ENCODE assay signal across 10 cellular contexts in the genomic region with DNA sequence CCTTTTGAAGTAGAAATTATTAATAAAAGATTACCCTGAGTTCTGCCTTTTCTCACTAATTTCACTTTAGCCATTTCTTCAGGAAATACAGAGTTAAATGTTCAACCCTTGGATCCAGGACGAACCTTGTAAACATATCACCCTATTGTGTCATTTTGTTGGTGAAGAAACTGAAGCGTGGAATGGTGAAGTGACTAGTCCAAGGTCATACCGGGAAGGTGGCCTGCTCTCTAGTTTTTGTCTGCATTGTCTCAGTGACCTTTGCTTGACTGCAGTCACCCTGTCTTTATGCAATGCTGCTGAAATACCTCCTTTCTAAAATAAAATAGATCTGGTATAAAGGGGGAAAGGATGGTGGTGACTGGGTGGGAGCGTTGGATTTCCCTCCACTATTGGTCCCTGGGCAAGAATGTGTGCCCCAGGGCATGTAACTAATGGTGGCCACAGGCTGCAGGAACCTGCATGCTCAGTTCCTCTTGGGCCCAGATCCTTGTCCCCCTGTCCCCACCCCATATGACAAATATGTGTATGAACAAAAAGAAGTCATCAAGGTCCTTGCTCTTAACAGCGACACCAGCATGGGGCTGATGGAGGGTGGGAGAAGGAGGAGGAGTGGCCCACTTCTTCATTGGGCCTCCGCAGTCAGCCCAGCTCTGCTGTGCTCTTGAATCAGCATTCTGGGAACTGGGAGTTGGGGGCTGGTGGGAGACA. TPM values are rescaled to one million over a fixed set of nuclear protein-coding genes. Genes with fewer than 3 reads are reported as not detected.
DNase-seq lines count a peak whose midpoint lies in the region; ATAC-seq, FAIRE-seq and TF ChIP-seq lines count a peak whose summit lies in the region.
"Had no signal": no experiment of that assay in that cellular context is flagged by ENCODE, and none has a peak within 500 bp of the region (broad histone marks: within the 10 kb centered on the region; RNA-seq: fewer than 3 reads in every experiment).

No MANE protein-coding gene starts in this region.

- H2BK120ac ChIP-seq in H1 (replicated peaks; ENCODE audit: low read depth, low read length): no peak overlapping the region
- H2BK120ac ChIP-seq in neuronal stem cell (ENCODE audit: low read depth, low read length): no peak overlapping the region

- H2BK5ac ChIP-seq in H1 (ENCODE audit: low read depth, low read length) (no peak overlapping the region), neuronal stem cell (ENCODE audit: low read length) (no peak overlapping the region)

- H4K8ac ChIP-seq in H1 (ENCODE audit: extremely low read depth, insufficient read depth, low read length): no peak overlapping the region
- H4K8ac ChIP-seq in neuronal stem cell (ENCODE audit: low read depth, low read length): no peak overlapping the region

- H3K23ac ChIP-seq in H1 (ENCODE audit: insufficient read length) (no peak overlapping the region), neuronal stem cell (ENCODE audit: low read depth, low read length, poor library complexity) (no peak overlapping the region)

- no peaks in the 10 kb centered on the region for H3K4me1 Mint-ChIP-seq in HFFc6 (ENCODE audit: low read depth)

- peaks cover 5% of the 10 kb centered on the region for H3K79me1 ChIP-seq in H1 (ENCODE audit: low read depth, low read length)
- no peaks in the 10 kb centered on the region for H3K79me1 ChIP-seq in neuronal stem cell (ENCODE audit: low read depth, low read length)

- no peaks in the 10 kb centered on the region for H3K9me3 Mint-ChIP-seq in HFFc6

- peak overlapping the region; percentile 86 for H3K27ac ChIP-seq in OCI-LY3 (ENCODE audit: low read length)
- H3K27ac ChIP-seq in H1 (ENCODE audit: low read depth, low read length): no peak overlapping the region
- H3K27ac ChIP-seq in neuronal stem cell (replicated peaks; ENCODE audit: low read length): no peak overlapping the region
- H3K27ac ChIP-seq: ascending aorta had no signal

- WGBS in H1 (ENCODE audit: extremely low coverage in 1 of 2, insufficient coverage in 1 of 2, insufficient read length in 1 of 2, insufficient replicate concordance in 2 of 2, low coverage in 1 of 2, low lambda C conversion rate in 2 of 2, missing lambda C conversion rate in 1 of 2), 2 experiments: 88% methylated on average over 6 of the region's 6 CpGs; no CpG with 5 or more reads in 1 of the 2 experiments
- WGBS in neuronal stem cell (ENCODE audit: extremely low coverage in 2 of 2, insufficient read length in 2 of 2, insufficient replicate concordance in 1 of 2), 2 donors: no CpG with 5 or more reads among the region's 6 CpGs

- H3K27ac Mint-ChIP-seq in HFFc6: no peak overlapping the region

- DNase-seq in GM06990 (ENCODE audit: extremely low read depth, insufficient read length) (no peak), H1 (ENCODE audit: low read depth in 1 of 2, low spot score in 2 of 2) (no peak), neuronal stem cell (ENCODE audit: low spot score) (no peak), foreskin fibroblast (no peak), HFFc6 (no peak)
- DNase-seq: mucosa of descending colon had no signal

- no peak overlapping the region for H2BK15ac ChIP-seq in H1 (ENCODE audit: low read length)
- no peak overlapping the region for H2BK15ac ChIP-seq in neuronal stem cell (ENCODE audit: low read length)

- H4K20me1 ChIP-seq in OCI-LY3 (ENCODE audit: insufficient read depth, low read length) (peaks cover 34% of the 10 kb centered on the region), H1 (replicated peaks in 1 of 2; ENCODE audit: control insufficient read depth in 1 of 2, insufficient read depth in 2 of 2, low read length in 2 of 2) (peaks cover 0 to 2% of the 10 kb centered on the region in 2 experiments)

- TF ChIP-seq POLR2A in H1 (IDR thresholded peaks at IDR 0.05; ENCODE audit: control extremely low read depth in 1 of 2, low read depth in 2 of 2, low read length in 2 of 2): no peak

- H2BK12ac ChIP-seq in H1 (ENCODE audit: low read depth, low read length) (no peak overlapping the region), neuronal stem cell (ENCODE audit: low read length) (no peak overlapping the region)

- no peak overlapping the region for H4K5ac ChIP-seq in H1 (ENCODE audit: insufficient read length, low read depth, low read length)

- H3K4me2 ChIP-seq in OCI-LY3 (ENCODE audit: low read length): peak overlapping the region; percentile 91
- peak overlapping the region; percentile 86 for H3K4me2 ChIP-seq in H1 (ENCODE audit: insufficient read depth in 1 of 2, low read depth in 2 of 2, low read length in 2 of 2)
- H3K4me2 ChIP-seq in neuronal stem cell (ENCODE audit: insufficient read depth, low read length, poor library complexity, severe bottlenecking): peak overlapping the region; percentile 2

- no peak overlapping the region for H3K18ac ChIP-seq in H1 (ENCODE audit: extremely low read depth, low read length)
- no peak overlapping the region for H3K18ac ChIP-seq in neuronal stem cell (ENCODE audit: low read length)

- CTCF ChIA-PET in H1 (lab: Charles Lee; ENCODE audit: partially characterized antibody): interaction anchor here (0.5 to 0.9 kb wide), 4 partner anchors 13 to 72 kb away, joined by 3 to 4 read pairs (median 4); no protein-coding TSS in a partner anchor

- H3K36me3 Mint-ChIP-seq in HFFc6 (ENCODE audit: low read depth): no peaks in the 10 kb centered on the region

- H3K4me3 ChIP-seq in GM06990 (replicated peaks; ENCODE audit: low read depth, low read length): peak overlapping the region; percentile 91
- peak overlapping the region; percentile 85 for H3K4me3 ChIP-seq in OCI-LY3 (ENCODE audit: low read length)
- H3K4me3 ChIP-seq in H1 (ENCODE audit: extremely low read depth in 1 of 4, insufficient read depth in 2 of 4, low read depth in 3 of 4, low read length in 4 of 4): peak overlapping the region in 3 of 4 experiments; percentile 83 to 97 (median 96); a peak in 4 of 8 replicates
- H3K4me3 ChIP-seq in neuronal stem cell (ENCODE audit: low read length in 2 of 2): peak overlapping the region in 1 of 2 donors; percentile 92
- H3K4me3 ChIP-seq in foreskin fibroblast (ENCODE audit: low read depth in 1 of 2, low read length in 2 of 2): no peak overlapping the region
- H3K4me3 ChIP-seq: mucosa of descending colon had no signal

- H3K14ac ChIP-seq in H1 (ENCODE audit: insufficient read length): no peak overlapping the region
- H3K14ac ChIP-seq in neuronal stem cell (ENCODE audit: low read length): no peak overlapping the region

- no peaks in the 10 kb centered on the region for H3K27me3 ChIP-seq in GM06990 (replicated peaks; ENCODE audit: control insufficient read depth, insufficient read depth, low read length)
- H3K27me3 ChIP-seq in OCI-LY3 (ENCODE audit: low read depth, low read length): no peaks in the 10 kb centered on the region
- H3K27me3 ChIP-seq in H1 (replicated peaks in 1 of 4; ENCODE audit: control insufficient read depth in 3 of 4, extremely low read depth in 1 of 4, insufficient read depth in 3 of 4, low read length in 3 of 4): peaks cover 0 to 3% (median 1%) of the 10 kb centered on the region in 4 experiments; a peak in 4 of 7 replicates
- no peaks in the 10 kb centered on the region for H3K27me3 ChIP-seq in neuronal stem cell (ENCODE audit: control insufficient read depth in 3 of 3, insufficient read depth in 3 of 3, low read depth in 1 of 3, low read length in 3 of 3)
- H3K27me3 ChIP-seq: ascending aorta had no signal

- H3K27me3 Mint-ChIP-seq in HFFc6 (ENCODE audit: insufficient read depth): peaks cover 37% of the 10 kb centered on the region

- H3K4ac ChIP-seq in H1 (replicated peaks; ENCODE audit: insufficient read length, low read depth, low read length): no peak overlapping the region
- H3K4ac ChIP-seq in neuronal stem cell (ENCODE audit: low read length): no peak overlapping the region

- no peak for TF ChIP-seq EP300 in H1 (IDR thresholded peaks at IDR 0.05; ENCODE audit: borderline replicate concordance in 1 of 2, low read depth in 2 of 2, low read length in 2 of 2)

- ATAC-seq in GM18517 (IDR thresholded peaks at IDR 0.05; ENCODE audit: unreplicated experiment): no peak
- no peak for ATAC-seq in HG03460 (IDR thresholded peaks at IDR 0.05; ENCODE audit: unreplicated experiment)
- ATAC-seq: mucosa of descending colon had no signal

- no peak overlapping the region for H2BK20ac ChIP-seq in H1 (ENCODE audit: low read length)

- H2AFZ ChIP-seq in OCI-LY3 (ENCODE audit: low read depth, low read length) (no peak overlapping the region), H1 (ENCODE audit: low read length) (no peak overlapping the region), neuronal stem cell (ENCODE audit: low read length) (no peak overlapping the region)

- no peak for FAIRE-seq in H1 (lab: Jason Lieb, UNC)

- H3K4me1 ChIP-seq in OCI-LY3 (ENCODE audit: low read length) (peaks cover 83% of the 10 kb centered on the region), H1 (replicated peaks in 1 of 4; ENCODE audit: control insufficient read depth in 3 of 4, insufficient read depth in 4 of 4, low read length in 3 of 4) (peaks cover 14 to 30% (median 17%) of the 10 kb centered on the region in 4 experiments), neuronal stem cell (ENCODE audit: control insufficient read depth in 2 of 2, insufficient read depth in 1 of 2, low read depth in 1 of 2, low read length in 2 of 2) (peaks cover 9 to 14% of the 10 kb centered on the region in 2 donors)

- POLR2A ChIA-PET in H1 (lab: Charles Lee; ENCODE audit: partially characterized antibody): interaction anchor here (1.2 to 3.4 kb wide), 2 partner anchors 12 to 22 kb away, joined by 4 to 16 read pairs; no protein-coding TSS in a partner anchor

- H3K9ac ChIP-seq in OCI-LY3 (ENCODE audit: low read length) (peak overlapping the region; percentile 95), H1 (replicated peaks in 1 of 4; ENCODE audit: extremely low read depth in 1 of 4, low read depth in 3 of 4, low read length in 3 of 4) (no peak overlapping the region), neuronal stem cell (ENCODE audit: low read depth, low read length, poor library complexity) (no peak overlapping the region)

- no peak overlapping the region for H3K4me3 Mint-ChIP-seq in HFFc6

- no peak overlapping the region for H3K56ac ChIP-seq in H1 (replicated peaks; ENCODE audit: insufficient read length, low read depth, low read length)

- H2AK5ac ChIP-seq in H1 (ENCODE audit: low read depth, low read length) (no peak overlapping the region), neuronal stem cell (ENCODE audit: low read depth, low read length) (no peak overlapping the region)

- TF ChIP-seq CTCF in GM06990 (IDR thresholded peaks at IDR 0.05; ENCODE audit: insufficient read depth, low read length, poor library complexity, severe bottlenecking) (no peak), OCI-LY3 (IDR thresholded peaks at IDR 0.05; ENCODE audit: low read depth, low read length) (no peak), H1 (IDR thresholded peaks at IDR 0.05; ENCODE audit: control extremely low read depth in 1 of 3, insufficient read depth in 1 of 3, low read depth in 1 of 3, low read length in 3 of 3) (no peak), foreskin fibroblast (IDR thresholded peaks at IDR 0.05; ENCODE audit: low read depth, low read length) (no peak), HFFc6 (IDR thresholded peaks at IDR 0.05) (no peak)

- H3K9me3 ChIP-seq in OCI-LY3 (ENCODE audit: insufficient read depth, low read length): no peaks in the 10 kb centered on the region
- no peaks in the 10 kb centered on the region for H3K9me3 ChIP-seq in H1 (ENCODE audit: insufficient read depth in 2 of 2, low read depth in 1 of 2, low read length in 1 of 2)
- H3K9me3 ChIP-seq in neuronal stem cell (replicated peaks in 1 of 2; ENCODE audit: control insufficient read depth in 2 of 2, insufficient read depth in 1 of 2, low read depth in 1 of 2, low read length in 2 of 2): peaks cover 0 to under 1% of the 10 kb centered on the region in 2 donors
- H3K9me3 ChIP-seq: ascending aorta, mucosa of descending colon had no signal

- TF ChIP-seq RAD21 in H1 (IDR thresholded peaks at IDR 0.05 in 1 of 2, conservative IDR thresholded peaks at IDR 0.05 in 1 of 2; ENCODE audit: low read depth in 2 of 2, low read length in 2 of 2): no peak

- no peak overlapping the region for H4K91ac ChIP-seq in H1 (replicated peaks; ENCODE audit: insufficient read length, low read length)
- H4K91ac ChIP-seq in neuronal stem cell (ENCODE audit: low read depth, low read length, poor library complexity): no peak overlapping the region

- peaks cover 10% of the 10 kb centered on the region for H3K23me2 ChIP-seq in H1 (ENCODE audit: low read depth, low read length)

- H3K79me2 ChIP-seq in OCI-LY3 (ENCODE audit: low read length) (peaks cover 91% of the 10 kb centered on the region), H1 (ENCODE audit: control insufficient read depth in 1 of 2, insufficient read depth in 2 of 2, low read length in 2 of 2) (peaks cover 15 to 62% of the 10 kb centered on the region in 2 experiments)

- H3K36me3 ChIP-seq in GM06990 (ENCODE audit: control insufficient read depth, insufficient read depth, low read length): peaks cover 2% of the 10 kb centered on the region; the same call in 1 of the 2 replicates
- peaks cover 47% of the 10 kb centered on the region for H3K36me3 ChIP-seq in OCI-LY3 (replicated peaks; ENCODE audit: low read depth, low read length)
- no peaks in the 10 kb centered on the region; a peak in 1 of 8 replicates for H3K36me3 ChIP-seq in H1 (ENCODE audit: control insufficient read depth in 2 of 4, insufficient read depth in 4 of 4, low read length in 3 of 4)
- H3K36me3 ChIP-seq in neuronal stem cell (replicated peaks in 1 of 2; ENCODE audit: control insufficient read depth in 2 of 2, insufficient read depth in 2 of 2, low read length in 2 of 2): no peaks in the 10 kb centered on the region
- H3K36me3 ChIP-seq: ascending aorta had no signal

RNA-seq across cellular contexts. Expression of gene SORL1, which starts 1.6 kb away (rescaled TPM):
- total RNA-seq in H1 (2021; fragmentation: NEBNext Ultra II Directional; extraction: Animal tissue kit (Norgen Biotek cat#: 25700)): 65.5 and 66.6 TPM in 2 replicates
- 38.1 and 90.3 TPM in 2 replicates for polyA plus RNA-seq in H1 (2011; rRNA removed)
- 40.1 TPM for polyA plus RNA-seq in H1 (2011; cell fraction: cytosol; rRNA removed)
- 217 TPM for polyA plus RNA-seq in H1 (2011; cell fraction: nucleus; rRNA removed)
- 27.0 to 38.1 TPM (median 34.7 TPM) in 4 replicates for polyA plus RNA-seq in H1 (2012, experiment 1 of 2)
- polyA plus RNA-seq in H1 (2012, experiment 2 of 2): 2.3 TPM
- 45.2 TPM for polyA plus RNA-seq in H1 (2013, experiment 1 of 2)
- polyA plus RNA-seq in H1 (2013, experiment 2 of 2): 33.1 TPM
- polyA minus RNA-seq in H1 (2011; rRNA and poly(A)+ RNA removed): 340 and 508 TPM in 2 replicates
- 105 TPM for polyA minus RNA-seq in H1 (2011; cell fraction: cytosol; rRNA and poly(A)+ RNA removed)
- polyA minus RNA-seq in H1 (2011; cell fraction: nucleus; rRNA and poly(A)+ RNA removed): 189 TPM
- polyA plus RNA-seq in neuronal stem cell (2013, experiment 1 of 2): 6.7 TPM
- polyA plus RNA-seq in neuronal stem cell (2013, experiment 2 of 2): 6.7 TPM
- under 1 TPM; 0.19 to 0.48 (median 0.36) TPM for total RNA-seq in HFFc6 (2021; fragmentation: NEBNext Ultra II Directional; extraction: Animal tissue kit (Norgen Biotek cat#: 25700))

Comparison
In these comparisons a context has a peak if more than half of its experiments do, and no peak if none do; other contexts are left out.
1. H3K4me3 ChIP-seq: peak in GM06990 (single experiment), OCI-LY3 (single experiment) and H1 (3 of 4); none in foreskin fibroblast (0 of 2).
2. H3K4me2 ChIP-seq: peak in every context shown above with its lines; median percentile 91 in OCI-LY3; 86 in H1; 2 in neuronal stem cell.
3. RNA of gene SORL1, which starts 1.6 kb away (total RNA-seq): 65.5 to 66.6 TPM in H1; 0.19 to 0.48 TPM in HFFc6; every median in the first group is over 10 times any median in the second.